ENCODE assay signal across 10 cellular contexts in genomic region chr18:57084331-57085298, GRCh38.
DNase-seq lines count a peak whose midpoint lies in the region; ATAC-seq and TF ChIP-seq lines count a peak whose summit lies in the region.
"Had no signal": no experiment of that assay in that cellular context is flagged by ENCODE, and none has a peak within 500 bp of the region (broad histone marks: within the 10 kb centered on the region; RNA-seq: fewer than 3 reads in every experiment).

No MANE protein-coding gene starts in this region.

- peak overlapping the region; percentile 64 for H3K4me3 Mint-ChIP-seq in activated CD8-positive, alpha-beta memory T cell treated with anti-CD3 and anti-CD28 coated beads, Interleukin-2, amount 10 ng/mL, durations not matched to agents 7 days and 5 days
- H3K4me3 Mint-ChIP-seq in stimulated activated naive CD8-positive, alpha-beta T cell treated with anti-CD3 and anti-CD28 coated beads, Interleukin-15, amount 100 ng/mL, for 72 hours: peak overlapping the region; percentile 53 to 59
- H3K4me3 Mint-ChIP-seq: stimulated activated naive CD8-positive, alpha-beta T cell treated with anti-CD3 and anti-CD28 coated beads, Interleukin-15, Interleukin-2, amounts not matched to agents 100 ng/mL and 50 ng/mL, for 24 hours had no signal

- DNase-seq in activated CD8-positive, alpha-beta memory T cell treated with anti-CD3 and anti-CD28 coated beads, Interleukin-2, amount 10 ng/mL, durations not matched to agents 7 days and 5 days: no peak
- DNase-seq in activated CD8-positive, alpha-beta memory T cell treated with anti-CD3 and anti-CD28 coated beads, Interleukin-2, amount 50 U/mL, for 4 hours: no peak
- peak; percentile 31 for DNase-seq in NCI-H345 (lab: John Stamatoyannopoulos, UW)
- no peak for DNase-seq in stimulated activated naive CD8-positive, alpha-beta T cell treated with anti-CD3 and anti-CD28 coated beads, Interleukin-15, amount 100 ng/mL, for 72 hours
- no peak for DNase-seq in G401 (ENCODE audit: low spot score)
- no peak for DNase-seq in NCI-H1694 (lab: John Stamatoyannopoulos, UW)
- DNase-seq in HEK293T (ENCODE audit: extremely low spot score): no peak
- DNase-seq: NCI-H774 had no signal

- H3K4me1 Mint-ChIP-seq in activated CD8-positive, alpha-beta memory T cell treated with anti-CD3 and anti-CD28 coated beads, Interleukin-2, amount 10 ng/mL, durations not matched to agents 7 days and 5 days: peaks cover 20% of the 10 kb centered on the region
- H3K4me1 Mint-ChIP-seq in stimulated activated naive CD8-positive, alpha-beta T cell treated with anti-CD3 and anti-CD28 coated beads, Interleukin-15, amount 100 ng/mL, for 72 hours: peaks cover 26% of the 10 kb centered on the region

- POLR2A ChIA-PET in HEK293T (lab: Yijun Ruan, JAX): no interaction called here

- no peaks in the 10 kb centered on the region for H3K9me3 Mint-ChIP-seq in activated CD8-positive, alpha-beta memory T cell treated with anti-CD3 and anti-CD28 coated beads, Interleukin-2, amount 10 ng/mL, durations not matched to agents 7 days and 5 days (ENCODE audit: low read depth)
- H3K9me3 Mint-ChIP-seq in stimulated activated naive CD8-positive, alpha-beta T cell treated with anti-CD3 and anti-CD28 coated beads, Interleukin-15, amount 100 ng/mL, for 72 hours: peaks cover 0 to 5% of the 10 kb centered on the region in 2 donors

- ATAC-seq in activated CD8-positive, alpha-beta memory T cell treated with anti-CD3 and anti-CD28 coated beads, Interleukin-2, amount 10 ng/mL, durations not matched to agents 7 days and 5 days: peak; percentile 75
- ATAC-seq in HG02798 (IDR thresholded peaks at IDR 0.05; ENCODE audit: poor library complexity, unreplicated experiment): peak; percentile 73
- ATAC-seq in stimulated activated naive CD8-positive, alpha-beta T cell treated with anti-CD3 and anti-CD28 coated beads, Interleukin-15, amount 100 ng/mL, for 72 hours: peak; percentile 59

- peaks cover 8% of the 10 kb centered on the region for H3K36me3 Mint-ChIP-seq in activated CD8-positive, alpha-beta memory T cell treated with anti-CD3 and anti-CD28 coated beads, Interleukin-2, amount 10 ng/mL, durations not matched to agents 7 days and 5 days

- in situ Hi-C loops in G401 (cut with HindIII; ENCODE audit: low sequenced_read_pairs): no loop called here

- H3K27ac Mint-ChIP-seq in activated CD8-positive, alpha-beta memory T cell treated with anti-CD3 and anti-CD28 coated beads, Interleukin-2, amount 10 ng/mL, durations not matched to agents 7 days and 5 days: peak overlapping the region; percentile 80
- peak overlapping the region; percentile 8 to 44 for H3K27ac Mint-ChIP-seq in stimulated activated naive CD8-positive, alpha-beta T cell treated with anti-CD3 and anti-CD28 coated beads, Interleukin-15, amount 100 ng/mL, for 72 hours
- H3K27ac Mint-ChIP-seq: stimulated activated naive CD8-positive, alpha-beta T cell treated with anti-CD3 and anti-CD28 coated beads, Interleukin-15, Interleukin-2, amounts not matched to agents 100 ng/mL and 50 ng/mL, for 24 hours had no signal

- H3K27me3 Mint-ChIP-seq in activated CD8-positive, alpha-beta memory T cell treated with anti-CD3 and anti-CD28 coated beads, Interleukin-2, amount 10 ng/mL, durations not matched to agents 7 days and 5 days: peaks cover 42% of the 10 kb centered on the region
- H3K27me3 Mint-ChIP-seq in stimulated activated naive CD8-positive, alpha-beta T cell treated with anti-CD3 and anti-CD28 coated beads, Interleukin-15, amount 100 ng/mL, for 72 hours: peaks cover 28% of the 10 kb centered on the region

- CTCF ChIA-PET in activated CD8-positive, alpha-beta memory T cell treated with anti-CD3 and anti-CD28 coated beads, Interleukin-2, amount 10 ng/mL, durations not matched to agents 7 days and 5 days (lab: Charles Lee): no interaction called here
- CTCF ChIA-PET in HEK293T (lab: Yijun Ruan, JAX): no interaction called here

TF ChIP-seq in HEK293T, 16 proteins besides CTCF, POLR2A, EP300 and RAD21:
- TF ChIP-seq FOXM1 (IDR thresholded peaks at IDR 0.05; ENCODE audit: borderline replicate concordance) (no peak), PKNOX1 (IDR thresholded peaks at IDR 0.05) (no peak), BHLHE40 (IDR thresholded peaks at IDR 0.05; ENCODE audit: borderline replicate concordance) (no peak), ELF4 (IDR thresholded peaks at IDR 0.05) (no peak)
